16 cellular contexts compared by ENCODE assay signal in genomic region chr1:46223055-46223454, GRCh38. TPM values are rescaled to one million over a fixed set of nuclear protein-coding genes. Genes with fewer than 3 reads are reported as not detected.
DNase-seq lines count a peak whose midpoint lies in the region; ATAC-seq, FAIRE-seq and TF ChIP-seq lines count a peak whose summit lies in the region.
"Not testable (repeated sequence)": the region's sequence is repeated elsewhere in the genome, so short reads cannot be mapped to it uniquely, and the experiment has no call there.
"Had no signal": no experiment of that assay in that cellular context is flagged by ENCODE, and none has a peak within 500 bp of the region (broad histone marks: within the 10 kb centered on the region; RNA-seq: fewer than 3 reads in every experiment).

No MANE protein-coding gene starts in this region.

- TF ChIP-seq RAD21 in K562 (CRISPR knock-in tag; conservative IDR thresholded peaks at IDR 0.05 in 1 of 2, IDR thresholded peaks at IDR 0.05 in 1 of 2) = not testable (repeated sequence)

- not testable (repeated sequence) for H3K4me3 ChIP-seq in DND-41 (ENCODE audit: low read depth in 1 of 2, low read length in 2 of 2); OCI-LY3 (ENCODE audit: low read length); K562; tibial nerve

- not testable (repeated sequence) for H3K27me3 ChIP-seq in DND-41 (ENCODE audit: insufficient read depth, low read length, poor library complexity); OCI-LY3 (ENCODE audit: low read depth, low read length); K562 (ENCODE audit: control insufficient read depth in 2 of 2, insufficient read depth in 2 of 2, low read length in 2 of 2); layer of hippocampus (ENCODE audit: control insufficient read depth, insufficient read depth, low read length); tibial nerve

- not testable (repeated sequence) for DNase-seq in DND-41; T-helper 17 cell; K562 (ENCODE audit: extremely low read depth in 1 of 4, low spot score in 3 of 4); tibial nerve (ENCODE audit: low spot score in 2 of 2)
- peak; percentile 38 for DNase-seq in posterior vena cava (ENCODE audit: low spot score)

- in situ Hi-C loops in K562 (cut with MboI) = not testable (repeated sequence)

- H3K4me2 ChIP-seq in DND-41 (ENCODE audit: insufficient read depth, low read length); K562 (ENCODE audit: insufficient read depth, low read length): not testable (repeated sequence)
- H3K4me2 ChIP-seq in OCI-LY3 (ENCODE audit: low read length) = peak overlapping the region; percentile 65

- 43% methylated on average over 11 of the region's 11 CpGs for WGBS in K562 (ENCODE audit: insufficient coverage, low coverage, missing lambda C conversion rate)
- 67 to 77% methylated on average over 11 of the region's 11 CpGs for WGBS in tibial nerve, 2 donors

- H3K9ac ChIP-seq in DND-41 (ENCODE audit: low read depth, low read length); OCI-LY3 (ENCODE audit: low read length); K562 (ENCODE audit: insufficient read depth in 1 of 2, low read depth in 2 of 2, low read length in 2 of 2): not testable (repeated sequence)

- not testable (repeated sequence) for TF ChIP-seq POLR2A in K562 (conservative IDR thresholded peaks at IDR 0.05); tibial nerve (IDR thresholded peaks at IDR 0.05)

- H3K27me3 Mint-ChIP-seq in T-helper 17 cell = not testable (repeated sequence)

- H3K36me3 Mint-ChIP-seq in T-helper 17 cell (ENCODE audit: low read depth) = not testable (repeated sequence)

- not testable (repeated sequence) for TF ChIP-seq CTCF in DND-41 (IDR thresholded peaks at IDR 0.05; ENCODE audit: borderline replicate concordance, extremely low read depth, low read length, poor library complexity, severe bottlenecking); OCI-LY3 (IDR thresholded peaks at IDR 0.05; ENCODE audit: low read depth, low read length); K562 (IDR thresholded peaks at IDR 0.05 in 2 of 3, conservative IDR thresholded peaks at IDR 0.05 in 1 of 3; ENCODE audit: insufficient read depth in 2 of 3, low read depth in 1 of 3, low read length in 3 of 3); tibial nerve (IDR thresholded peaks at IDR 0.05)

- intact Hi-C loops in K562 (cut with micrococcal nuclease) = loop anchor here (1.0 to 2.0 kb wide), 3 partner anchors 24 to 186 kb away; partner anchors contain the start of gene POMGNT1
- intact Hi-C loops in posterior vena cava (cut with DNase I) = not testable (repeated sequence)

- H3K27ac Mint-ChIP-seq in T-helper 17 cell = peak overlapping the region; percentile 19

- CTCF ChIA-PET in K562 (lab: Yijun Ruan, JAX; ENCODE audit: low intra/inter-chr PET ratio) = interaction anchor here (0.6 to 4.6 kb wide), 3 partner anchors 43 to 186 kb away, joined by 4 to 44 read pairs (median 32); no protein-coding TSS in a partner anchor

- not testable (repeated sequence) for ATAC-seq in DND-41 (ENCODE audit: insufficient read depth, low read depth); T-helper 17 cell; K562
- peak; percentile 8 for ATAC-seq in HG03432 (IDR thresholded peaks at IDR 0.05; ENCODE audit: unreplicated experiment)

- BruUV-seq in K562 (replicated peaks; lab: Mats Ljungman, UMichigan) = not testable (repeated sequence)

- not testable (repeated sequence) for H3K4me1 Mint-ChIP-seq in T-helper 17 cell

- not testable (repeated sequence) for TF ChIP-seq EP300 in K562 (IDR thresholded peaks at IDR 0.05; ENCODE audit: low read length); tibial nerve (IDR thresholded peaks at IDR 0.05)

- H3K36me3 ChIP-seq in DND-41 (ENCODE audit: insufficient read depth, low read length); OCI-LY3 (replicated peaks; ENCODE audit: low read depth, low read length); K562 (ENCODE audit: control insufficient read depth, insufficient read depth, low read length): not testable (repeated sequence)
- H3K36me3 ChIP-seq in tibial nerve = peaks cover 0 to 21% (median 0%) of the 10 kb centered on the region in 3 donors

- not testable (repeated sequence) for H4K20me1 ChIP-seq in DND-41 (ENCODE audit: insufficient read depth, low read length); OCI-LY3 (ENCODE audit: insufficient read depth, low read length); K562 (replicated peaks; ENCODE audit: control insufficient read depth, insufficient read depth, low read length)

- H3K79me2 ChIP-seq in DND-41 (ENCODE audit: insufficient read depth, low read length); OCI-LY3 (ENCODE audit: low read length); K562 (ENCODE audit: control insufficient read depth, insufficient read depth, low read length): not testable (repeated sequence)

- H3K4me1 ChIP-seq in DND-41 (ENCODE audit: insufficient read depth, low read length); OCI-LY3 (ENCODE audit: low read length); K562 (replicated peaks in 1 of 2; ENCODE audit: control insufficient read depth in 2 of 2, insufficient read depth in 2 of 2, low read length in 2 of 2): not testable (repeated sequence)
- peaks cover 0 to 28% (median 11%) of the 10 kb centered on the region in 4 donors for H3K4me1 ChIP-seq in tibial nerve

- FAIRE-seq in K562 (lab: Jason Lieb, UNC) = not testable (repeated sequence)

- H3K9me1 ChIP-seq in K562 (ENCODE audit: control insufficient read depth, insufficient read depth, low read length) = not testable (repeated sequence)

- not testable (repeated sequence) for H3K4me3 Mint-ChIP-seq in T-helper 17 cell

- 0 out of 2 replicates have a peak overlapping the region, but pooled peaks have one; percentile 66 for H2AFZ ChIP-seq in DND-41 (ENCODE audit: low read depth, low read length)
- peak overlapping the region; percentile 87; the same call in 1 of the 2 replicates for H2AFZ ChIP-seq in OCI-LY3 (ENCODE audit: low read depth, low read length)
- H2AFZ ChIP-seq in K562 (ENCODE audit: low read depth, low read length) = peak overlapping the region; percentile 85; the same call in 1 of the 2 replicates

- POLR2A ChIA-PET in K562 (lab: Yijun Ruan, JAX) = interaction anchor here (0.7 to 3.3 kb wide), 15 partner anchors 8 to 537 kb away, joined by 3 to 19 read pairs (median 4); partner anchors contain the start of genes GPBP1L1, PIK3R3 and RAD54L

- not testable (repeated sequence) for H3K9me3 ChIP-seq in DND-41 (ENCODE audit: insufficient read depth, low read length, severe bottlenecking); OCI-LY3 (ENCODE audit: insufficient read depth, low read length); T-helper 17 cell (ENCODE audit: control insufficient read depth, low read length, poor library complexity, severe bottlenecking); K562 (replicated peaks; ENCODE audit: control insufficient read depth, insufficient read depth, low read depth, low read length); tibial nerve

- not testable (repeated sequence) for H3K27ac ChIP-seq in DND-41 (ENCODE audit: low read length); OCI-LY3 (ENCODE audit: low read length); K562 (ENCODE audit: extremely low read depth, low read depth, low read length)
- H3K27ac ChIP-seq in layer of hippocampus (ENCODE audit: low read depth, low read length) (peak overlapping the region; percentile 72), tibial nerve (peak overlapping the region; percentile 23 to 83 (median 70))

RNA-seq across cellular contexts. Expression of gene LURAP1, which starts 19.9 kb away (rescaled TPM):
- total RNA-seq in T-helper 17 cell (not detected), K562 (2014; rRNA removed) (0.86 and 1.00 TPM in 2 replicates), K562 (2014; rRNA removed; fragmentation: Illumina TruSeq; extraction: Trizol) (0.40 and 0.54 TPM in 2 replicates), K562 (2015; rRNA removed; fragmentation: Illumina TruSeq; extraction: Trizol) (0.18 and 0.34 TPM in 2 replicates), K562 (2021) (0.60 and 0.72 TPM in 2 replicates), posterior vena cava (1 to 10 TPM; 6.7 to 8.3 TPM), tibial nerve (10 to 100 TPM; 19.0 to 26.1 (median 23.8) TPM)
- total RNA-seq in K562 (2011; cell fraction: chromatin; rRNA removed; ENCODE audit: low replicate concordance) = 1.6 and 3.1 TPM in 2 replicates
- total RNA-seq in K562 (2011; cell fraction: nucleolus; rRNA removed) = 2.5 and 3.2 TPM in 2 replicates
- total RNA-seq in K562 (2011; cell fraction: nucleoplasm; rRNA removed) = 2.6 and 3.4 TPM in 2 replicates
- polyA plus RNA-seq in K562 (2011; rRNA removed) (0.76 and 1.1 TPM in 2 replicates), K562 (2014; fragmentation: Illumina TruSeq; extraction: Trizol) (0.45 and 0.54 TPM in 2 replicates), K562 (2014; fragmentation: Nextera tagmentation; extraction: Ambion mirVana) (under 1 TPM in 1 of 2 experiments, not detected in 1; 0.07 TPM), K562 (2014; rRNA removed) (0.50 and 1.2 TPM in 2 replicates)
- 0.49 and 1.4 TPM in 2 replicates for polyA plus RNA-seq in K562 (2011; cell fraction: cytosol; rRNA removed)
- polyA plus RNA-seq in K562 (2011; cell fraction: nucleus; rRNA removed) = 0.97 and 1.6 TPM in 2 replicates
- 0.35 TPM in 2 replicates for polyA plus RNA-seq in K562 (2012)
- polyA minus RNA-seq in K562 (2011; rRNA and poly(A)+ RNA removed) = 0.54 and 0.81 TPM in 2 replicates
- polyA minus RNA-seq in K562 (2011; cell fraction: cytosol; rRNA and poly(A)+ RNA removed) = 0.86 TPM in 1 of 2 replicates, not detected in the other
- 0.33 and 0.67 TPM in 2 replicates for polyA minus RNA-seq in K562 (2011; cell fraction: nucleus; rRNA and poly(A)+ RNA removed)
- total RNA-seq: Caco-2; CD8-positive, alpha-beta T cell; HT-29 had no signal

RNA-seq across cellular contexts. Expression of gene RAD54L, which starts 24.5 kb away (rescaled TPM):
- under 1 TPM; 0.72 to 0.73 TPM for total RNA-seq in T-helper 17 cell
- 121 and 199 TPM in 2 replicates for total RNA-seq in K562 (2011; cell fraction: chromatin; rRNA removed; ENCODE audit: low replicate concordance)
- 90.1 and 94.5 TPM in 2 replicates for total RNA-seq in K562 (2011; cell fraction: nucleolus; rRNA removed)
- 71.5 and 90.3 TPM in 2 replicates for total RNA-seq in K562 (2011; cell fraction: nucleoplasm; rRNA removed)
- total RNA-seq in K562 (2014; rRNA removed) = 33.1 and 37.5 TPM in 2 replicates
- 19.9 and 25.3 TPM in 2 replicates for total RNA-seq in K562 (2014; rRNA removed; fragmentation: Illumina TruSeq; extraction: Trizol)
- 30.9 and 31.2 TPM in 2 replicates for total RNA-seq in K562 (2015; rRNA removed; fragmentation: Illumina TruSeq; extraction: Trizol)
- 67.0 and 72.7 TPM in 2 replicates for total RNA-seq in K562 (2021)
- 17.9 and 38.9 TPM in 2 replicates for polyA plus RNA-seq in K562 (2011; rRNA removed)
- polyA plus RNA-seq in K562 (2011; cell fraction: cytosol; rRNA removed) = 25.3 and 30.2 TPM in 2 replicates
- polyA plus RNA-seq in K562 (2011; cell fraction: nucleus; rRNA removed) = 141 and 147 TPM in 2 replicates
- polyA plus RNA-seq in K562 (2012) = 41.9 and 42.0 TPM in 2 replicates
- 77.7 and 80.1 TPM in 2 replicates for polyA plus RNA-seq in K562 (2014; fragmentation: Illumina TruSeq; extraction: Trizol)
- polyA plus RNA-seq in K562 (2014; fragmentation: Nextera tagmentation; extraction: Ambion mirVana) = 10 to 100 TPM; 37.1 to 92.3 TPM
- 38.2 and 43.9 TPM in 2 replicates for polyA plus RNA-seq in K562 (2014; rRNA removed)
- 23.8 and 25.3 TPM in 2 replicates for polyA minus RNA-seq in K562 (2011; rRNA and poly(A)+ RNA removed)
- 21.7 and 27.2 TPM in 2 replicates for polyA minus RNA-seq in K562 (2011; cell fraction: cytosol; rRNA and poly(A)+ RNA removed)
- polyA minus RNA-seq in K562 (2011; cell fraction: nucleus; rRNA and poly(A)+ RNA removed) = 27.9 and 34.2 TPM in 2 replicates
- under 1 TPM; 0.60 to 0.67 TPM for total RNA-seq in posterior vena cava
- 1 to 10 TPM in 3 of 4 donors, not detected in 1; 1.3 to 2.1 (median 1.5) TPM for total RNA-seq in tibial nerve

RNA-seq across cellular contexts. Expression of gene POMGNT1, which starts 24.8 kb away (rescaled TPM):
- total RNA-seq in T-helper 17 cell = 10 to 100 TPM; 33.8 to 39.3 TPM
- 86.0 and 173 TPM in 2 replicates for total RNA-seq in K562 (2011; cell fraction: chromatin; rRNA removed; ENCODE audit: low replicate concordance)
- total RNA-seq in K562 (2011; cell fraction: nucleolus; rRNA removed) = 132 and 135 TPM in 2 replicates
- 113 and 115 TPM in 2 replicates for total RNA-seq in K562 (2011; cell fraction: nucleoplasm; rRNA removed)
- total RNA-seq in K562 (2014; rRNA removed) = 36.4 and 44.0 TPM in 2 replicates
- 30.3 and 33.8 TPM in 2 replicates for total RNA-seq in K562 (2014; rRNA removed; fragmentation: Illumina TruSeq; extraction: Trizol)
- total RNA-seq in K562 (2015; rRNA removed; fragmentation: Illumina TruSeq; extraction: Trizol) = 43.4 and 48.4 TPM in 2 replicates
- 57.9 and 58.9 TPM in 2 replicates for total RNA-seq in K562 (2021)
- 42.7 and 50.7 TPM in 2 replicates for polyA plus RNA-seq in K562 (2011; rRNA removed)
- 44.5 and 48.5 TPM in 2 replicates for polyA plus RNA-seq in K562 (2011; cell fraction: cytosol; rRNA removed)
- 131 and 161 TPM in 2 replicates for polyA plus RNA-seq in K562 (2011; cell fraction: nucleus; rRNA removed)
- 41.3 and 59.8 TPM in 2 replicates for polyA plus RNA-seq in K562 (2012)
- polyA plus RNA-seq in K562 (2014; fragmentation: Illumina TruSeq; extraction: Trizol) = 45.6 and 47.8 TPM in 2 replicates
- polyA plus RNA-seq in K562 (2014; fragmentation: Nextera tagmentation; extraction: Ambion mirVana) = 10 to 100 TPM; 14.1 to 27.9 TPM
- 37.8 and 43.5 TPM in 2 replicates for polyA plus RNA-seq in K562 (2014; rRNA removed)
- 24.4 and 30.9 TPM in 2 replicates for polyA minus RNA-seq in K562 (2011; rRNA and poly(A)+ RNA removed)
- 21.5 and 24.7 TPM in 2 replicates for polyA minus RNA-seq in K562 (2011; cell fraction: cytosol; rRNA and poly(A)+ RNA removed)
- polyA minus RNA-seq in K562 (2011; cell fraction: nucleus; rRNA and poly(A)+ RNA removed) = 25.7 and 38.8 TPM in 2 replicates
- 10 to 100 TPM; 37.8 to 49.7 TPM for total RNA-seq in posterior vena cava
- total RNA-seq in tibial nerve = 10 to 100 TPM; 53.8 to 71.5 (median 62.8) TPM

RNA-seq across cellular contexts. Expression of gene P3R3URF, which starts 46.8 kb away (rescaled TPM):
- not detected for total RNA-seq in T-helper 17 cell
- total RNA-seq in K562 (2011; cell fraction: chromatin; rRNA removed; ENCODE audit: low replicate concordance) = not detected in 2 replicates
- total RNA-seq in K562 (2011; cell fraction: nucleolus; rRNA removed) = not detected in 2 replicates
- total RNA-seq in K562 (2011; cell fraction: nucleoplasm; rRNA removed) = not detected in 2 replicates
- not detected in 2 replicates for total RNA-seq in K562 (2014; rRNA removed)
- not detected in 2 replicates for total RNA-seq in K562 (2014; rRNA removed; fragmentation: Illumina TruSeq; extraction: Trizol)
- not detected in 2 replicates for total RNA-seq in K562 (2015; rRNA removed; fragmentation: Illumina TruSeq; extraction: Trizol)
- total RNA-seq in K562 (2021) = not detected in 2 replicates
- not detected in 2 replicates for polyA plus RNA-seq in K562 (2011; rRNA removed)
- not detected in 2 replicates for polyA plus RNA-seq in K562 (2011; cell fraction: cytosol; rRNA removed)
- polyA plus RNA-seq in K562 (2011; cell fraction: nucleus; rRNA removed) = not detected in 2 replicates
- polyA plus RNA-seq in K562 (2012) = not detected in 2 replicates
- polyA plus RNA-seq in K562 (2014; fragmentation: Illumina TruSeq; extraction: Trizol) = not detected in 2 replicates
- polyA plus RNA-seq in K562 (2014; fragmentation: Nextera tagmentation; extraction: Ambion mirVana) = not detected
- polyA plus RNA-seq in K562 (2014; rRNA removed) = not detected in 2 replicates
- polyA minus RNA-seq in K562 (2011; rRNA and poly(A)+ RNA removed) = not detected in 2 replicates
- polyA minus RNA-seq in K562 (2011; cell fraction: cytosol; rRNA and poly(A)+ RNA removed) = not detected in 2 replicates
- not detected in 2 replicates for polyA minus RNA-seq in K562 (2011; cell fraction: nucleus; rRNA and poly(A)+ RNA removed)
- not detected for total RNA-seq in posterior vena cava
- not detected for total RNA-seq in tibial nerve
- total RNA-seq: Caco-2; CD8-positive, alpha-beta T cell; H4; HT-29; LHCN-M2; Right ventricle myocardium superior; RPMI7951; SJSA1 had no signal

RNA-seq across cellular contexts. Expression of gene TSPAN1, which starts 48.2 kb away (rescaled TPM):
- total RNA-seq in T-helper 17 cell = not detected
- total RNA-seq in K562 (2011; cell fraction: chromatin; rRNA removed; ENCODE audit: low replicate concordance) = not detected in 2 replicates
- total RNA-seq in K562 (2011; cell fraction: nucleolus; rRNA removed) = 0.53 TPM in 1 of 2 replicates, not detected in the other
- not detected in 2 replicates for total RNA-seq in K562 (2011; cell fraction: nucleoplasm; rRNA removed)
- total RNA-seq in K562 (2014; rRNA removed) = not detected in 2 replicates
- not detected in 2 replicates for total RNA-seq in K562 (2014; rRNA removed; fragmentation: Illumina TruSeq; extraction: Trizol)
- not detected in 2 replicates for total RNA-seq in K562 (2015; rRNA removed; fragmentation: Illumina TruSeq; extraction: Trizol)
- 0.38 and 0.58 TPM in 2 replicates for total RNA-seq in K562 (2021)
- polyA plus RNA-seq in K562 (2011; rRNA removed) = not detected in 2 replicates
- not detected in 2 replicates for polyA plus RNA-seq in K562 (2011; cell fraction: cytosol; rRNA removed)
- polyA plus RNA-seq in K562 (2011; cell fraction: nucleus; rRNA removed) = 0.20 TPM in 1 of 2 replicates, not detected in the other
- polyA plus RNA-seq in K562 (2012) = 0.07 and 0.22 TPM in 2 replicates
- not detected in 2 replicates for polyA plus RNA-seq in K562 (2014; fragmentation: Illumina TruSeq; extraction: Trizol)
- polyA plus RNA-seq in K562 (2014; fragmentation: Nextera tagmentation; extraction: Ambion mirVana) = not detected
- polyA plus RNA-seq in K562 (2014; rRNA removed) = not detected in 2 replicates
- not detected in 2 replicates for polyA minus RNA-seq in K562 (2011; rRNA and poly(A)+ RNA removed)
- not detected in 2 replicates for polyA minus RNA-seq in K562 (2011; cell fraction: cytosol; rRNA and poly(A)+ RNA removed)
- polyA minus RNA-seq in K562 (2011; cell fraction: nucleus; rRNA and poly(A)+ RNA removed) = not detected in 2 replicates
- total RNA-seq in posterior vena cava = 1 to 10 TPM; 1.3 to 1.6 TPM
- total RNA-seq in tibial nerve = 1 to 10 TPM; 3.0 to 8.6 (median 5.6) TPM
- total RNA-seq: CD8-positive, alpha-beta T cell; SJSA1 had no signal

Comparison
In these comparisons a context has a peak if more than half of its experiments do, and no peak if none do; other contexts are left out.
1. RNA of gene RAD54L, which starts 24.5 kb away (total RNA-seq): 19.9 to 199 TPM in K562; 1.3 to 2.1 TPM in tibial nerve, 0.72 to 0.73 TPM in T-helper 17 cell and 0.60 to 0.67 TPM in posterior vena cava; every median in the first group is over 4 times any median in the second.
2. Peak in every context shown above with its lines, with median percentiles within 50 percentile points of each other: H2AFZ ChIP-seq.